ENCODE assay signal across 13 cellular contexts in genomic region chr20:584375-585301, GRCh38. TPM values are rescaled to one million over a fixed set of nuclear protein-coding genes. Genes with fewer than 3 reads are reported as not detected.
DNase-seq lines count a peak whose midpoint lies in the region; ATAC-seq and TF ChIP-seq lines count a peak whose summit lies in the region.
"Had no signal": no experiment of that assay in that cellular context is flagged by ENCODE, and none has a peak within 500 bp of the region (broad histone marks: within the 10 kb centered on the region; RNA-seq: fewer than 3 reads in every experiment).

No MANE protein-coding gene starts in this region.

- CTCF ChIA-PET in mammary epithelial cell (lab: Charles Lee; ENCODE audit: low non-redundant PET): no interaction called here

- H4K20me1 ChIP-seq in mammary epithelial cell (ENCODE audit: insufficient read depth, low read length): no peaks in the 10 kb centered on the region

- H3K9me3 ChIP-seq in mammary epithelial cell (replicated peaks; ENCODE audit: insufficient read depth, low read length) (no peaks in the 10 kb centered on the region), upper lobe of right lung (no peaks in the 10 kb centered on the region), thyroid gland (no peaks in the 10 kb centered on the region)
- H3K9me3 ChIP-seq: upper lobe of left lung had no signal

- ATAC-seq in upper lobe of right lung (peak; percentile 45), GM21619 (IDR thresholded peaks at IDR 0.05; ENCODE audit: unreplicated experiment) (no peak)

- H3K27me3 ChIP-seq in mammary epithelial cell (ENCODE audit: insufficient read depth, low read length): no peaks in the 10 kb centered on the region
- H3K27me3 ChIP-seq in upper lobe of right lung: peaks cover 9% of the 10 kb centered on the region
- H3K27me3 ChIP-seq in thyroid gland: no peaks in the 10 kb centered on the region
- H3K27me3 ChIP-seq: upper lobe of left lung had no signal

- H3K9ac ChIP-seq in mammary epithelial cell (ENCODE audit: insufficient read depth, low read length): no peak overlapping the region

- H3K4me2 ChIP-seq in mammary epithelial cell (ENCODE audit: insufficient read depth, low read depth, low read length): peak overlapping the region; percentile 5

- intact Hi-C loops in mammary epithelial cell (cut with micrococcal nuclease): no loop called here
- intact Hi-C loops in upper lobe of right lung (cut with DNase I): no loop called here
- intact Hi-C loops in thyroid gland (cut with DNase I): no loop called here

- no peak overlapping the region for H2AFZ ChIP-seq in mammary epithelial cell (ENCODE audit: low read depth, low read length)

- no peak for TF ChIP-seq POLR2A in NB4 (IDR thresholded peaks at IDR 0.05; ENCODE audit: extremely low read depth, insufficient read length)
- no peak for TF ChIP-seq POLR2A in thyroid gland (IDR thresholded peaks at IDR 0.05)

- dilution Hi-C loops in mammary epithelial cell (cut with HindIII; ENCODE audit: low sequenced_read_pairs): no loop called here

- H3K36me3 ChIP-seq in mammary epithelial cell (ENCODE audit: insufficient read depth, low read length) (no peaks in the 10 kb centered on the region), upper lobe of right lung (no peaks in the 10 kb centered on the region), thyroid gland (no peaks in the 10 kb centered on the region)
- H3K36me3 ChIP-seq: upper lobe of left lung had no signal

- no peaks in the 10 kb centered on the region for H3K79me2 ChIP-seq in mammary epithelial cell (ENCODE audit: insufficient read depth, low read length)

- H3K4me3 ChIP-seq in NB4 (ENCODE audit: low read depth, low read length): no peak overlapping the region
- no peak overlapping the region for H3K4me3 ChIP-seq in mammary epithelial cell (replicated peaks in 1 of 3; ENCODE audit: insufficient read depth in 1 of 3, low read depth in 2 of 3, low read length in 3 of 3)
- no peak overlapping the region for H3K4me3 ChIP-seq in upper lobe of right lung
- no peak overlapping the region for H3K4me3 ChIP-seq in thyroid gland (replicated peaks in 1 of 3)
- H3K4me3 ChIP-seq: upper lobe of left lung had no signal

- TF ChIP-seq CTCF in NB4 (IDR thresholded peaks at IDR 0.05; ENCODE audit: low read depth, low read length): no peak
- TF ChIP-seq CTCF in mammary epithelial cell (conservative IDR thresholded peaks at IDR 0.05 in 1 of 2, IDR thresholded peaks at IDR 0.05 in 1 of 2; ENCODE audit: extremely low read depth in 1 of 2, insufficient read depth in 1 of 2, low read depth in 1 of 2, low read length in 2 of 2): no peak
- TF ChIP-seq CTCF in upper lobe of right lung (IDR thresholded peaks at IDR 0.05): no peak
- no peak for TF ChIP-seq CTCF in thyroid gland (IDR thresholded peaks at IDR 0.05)

- H3K4me1 ChIP-seq in mammary epithelial cell (ENCODE audit: insufficient read depth, low read length): no peaks in the 10 kb centered on the region
- no peaks in the 10 kb centered on the region for H3K4me1 ChIP-seq in upper lobe of right lung
- no peaks in the 10 kb centered on the region for H3K4me1 ChIP-seq in thyroid gland
- H3K4me1 ChIP-seq: upper lobe of left lung had no signal

- in situ Hi-C loops in mammary epithelial cell (cut with MboI; ENCODE audit: low sequenced_read_pairs in 2 of 2): no loop called here

- H3K27ac ChIP-seq in mammary epithelial cell (ENCODE audit: insufficient read depth, low read depth, low read length) (no peak overlapping the region), upper lobe of right lung (no peak overlapping the region), thyroid gland (no peak overlapping the region)
- H3K27ac ChIP-seq: upper lobe of left lung had no signal

- peak; percentile 47 for DNase-seq in stimulated activated CD4-positive, alpha-beta T cell treated with anti-CD3 and anti-CD28 coated beads, Interleukin-1b, Interleukin-23, amount 100 ng/mL, for 48 hours
- no peak for DNase-seq in stimulated activated CD4-positive, alpha-beta T cell treated with anti-CD3 and anti-CD28 coated beads, Interleukin-4, amount 100 ng/mL, for 1 hour
- DNase-seq in NB4 (ENCODE audit: low read depth) (peak; percentile 70), mammary epithelial cell (peak; percentile 26), upper lobe of right lung (no peak), NCI-H146 treated with DMSO at 0.1 percent for 48 hours (lab: John Stamatoyannopoulos, UW; ENCODE audit: unreplicated experiment) (no peak), thyroid gland (no peak)
- DNase-seq: amniotic stem cell, endodermal cell, HCEC 1CT, NCI-H510A, upper lobe of left lung had no signal

- 76% methylated on average over 7 of the region's 10 CpGs for WGBS in mammary epithelial cell (ENCODE audit: low coverage, missing lambda C conversion rate)
- WGBS in thyroid gland, 2 donors: 74 to 75% methylated on average over 10 of the region's 10 CpGs

- BruUV-seq in mammary epithelial cell (replicated peaks; lab: Mats Ljungman, UMichigan): no TSS peak

RNA-seq across cellular contexts. Expression of gene TCF15, which starts 25.5 kb away (rescaled TPM):
- total RNA-seq in mammary epithelial cell: not detected
- not detected for polyA plus RNA-seq in mammary epithelial cell
- not detected for polyA minus RNA-seq in mammary epithelial cell
- total RNA-seq in upper lobe of right lung: 0.43 TPM
- under 1 TPM in 1 of 4 donors, not detected in 3; 0.59 TPM for total RNA-seq in thyroid gland

RNA-seq across cellular contexts. Expression of gene CSNK2A1, which starts 41.0 kb away (rescaled TPM):
- 100 to 1,000 TPM; 153 to 183 TPM for total RNA-seq in mammary epithelial cell
- 94.6 TPM for polyA plus RNA-seq in mammary epithelial cell
- polyA minus RNA-seq in mammary epithelial cell: 154 TPM
- 84.8 TPM for total RNA-seq in upper lobe of right lung
- 100 to 1,000 TPM in 3 of 4 donors, 10 to 100 TPM in 1; 88.0 to 153 (median 105) TPM for total RNA-seq in thyroid gland

Comparison
In these comparisons a context has a peak if more than half of its experiments do, and no peak if none do; other contexts are left out.
1. DNase-seq: peak in stimulated activated CD4-positive, alpha-beta T cell treated with anti-CD3 and anti-CD28 coated beads, Interleukin-1b, Interleukin-23, amount 100 ng/mL, for 48 hours (single experiment), NB4 (single experiment) and mammary epithelial cell (single experiment); none in stimulated activated CD4-positive, alpha-beta T cell treated with anti-CD3 and anti-CD28 coated beads, Interleukin-4, amount 100 ng/mL, for 1 hour (single experiment), upper lobe of right lung (single experiment), NCI-H146 treated with DMSO at 0.1 percent for 48 hours (single experiment) and thyroid gland (0 of 2).